In genomic region chr6:24778121-24778520, GRCh38 we compare ENCODE assay signal across 16 cellular contexts. TPM values are rescaled to one million over a fixed set of nuclear protein-coding genes. Genes with fewer than 3 reads are reported as not detected.
DNase-seq lines count a peak whose midpoint lies in the region; ATAC-seq and TF ChIP-seq lines count a peak whose summit lies in the region.
"Had no signal": no experiment of that assay in that cellular context is flagged by ENCODE, and none has a peak within 500 bp of the region (broad histone marks: within the 10 kb centered on the region; RNA-seq: fewer than 3 reads in every experiment).

No MANE protein-coding gene starts in this region.

- peaks cover 36% of the 10 kb centered on the region for H3K4me1 ChIP-seq in DOHH2 (ENCODE audit: control insufficient read depth, low read length)
- peaks cover 32% of the 10 kb centered on the region for H3K4me1 ChIP-seq in PC-3 (ENCODE audit: insufficient read depth, low read length)
- peaks cover 14% of the 10 kb centered on the region for H3K4me1 ChIP-seq in iPS-18a (ENCODE audit: control insufficient read depth, low read depth, low read length)

- no peaks in the 10 kb centered on the region for H3K9me2 ChIP-seq in DOHH2 (replicated peaks; ENCODE audit: control insufficient read depth, low read length)
- no peaks in the 10 kb centered on the region for H3K9me2 ChIP-seq in PC-3 (replicated peaks; ENCODE audit: low read length)

- peaks cover 34% of the 10 kb centered on the region for H4K20me1 ChIP-seq in DOHH2 (ENCODE audit: control insufficient read depth, insufficient read depth, low read depth, low read length)
- peaks cover 41% of the 10 kb centered on the region for H4K20me1 ChIP-seq in PC-3 (ENCODE audit: low read length)

- ATAC-seq in PC-3 (no peak), GM21423 (IDR thresholded peaks at IDR 0.05; ENCODE audit: unreplicated experiment) (no peak)
- ATAC-seq: psoas muscle; stimulated activated naive B cell treated with anti-CD40 and anti-IgM and Interleukin-4, amounts not matched to agents 10 μg/mL and 1 μg/mL and 100 μg/mL, for 72 hours had no signal

- H2AFZ ChIP-seq in PC-3 (ENCODE audit: low read length), result no peak overlapping the region

- POLR2A ChIA-PET in PC-3 (lab: Charles Lee; ENCODE audit: unreplicated experiment), result no interaction called here

- H3K27ac ChIP-seq in 22Rv1 (peak overlapping the region; percentile 75), DOHH2 (ENCODE audit: low read depth, low read length) (no peak overlapping the region), PC-3 (ENCODE audit: low read length) (no peak overlapping the region; the same call in 1 of the 2 replicates), iPS-18a (ENCODE audit: low read length) (no peak overlapping the region), caudate nucleus (ENCODE audit: low read depth, low read length) (no peak overlapping the region)
- H3K27ac ChIP-seq: psoas muscle had no signal

- intact Hi-C loops in PC-3 (cut with micrococcal nuclease), result loop anchor here (10.0 kb wide), 1 partner anchor 217 kb away; no protein-coding TSS in a partner anchor

- H3K9ac ChIP-seq in PC-3 (ENCODE audit: low read length), result peak overlapping the region; percentile 98; the same call in 1 of the 2 replicates
- no peak overlapping the region for H3K9ac ChIP-seq in iPS-18a (ENCODE audit: low read length)

- no peaks in the 10 kb centered on the region for H3K27me3 ChIP-seq in DOHH2 (ENCODE audit: control insufficient read depth, low read length)
- no peaks in the 10 kb centered on the region for H3K27me3 ChIP-seq in PC-3 (ENCODE audit: low read length)
- no peaks in the 10 kb centered on the region for H3K27me3 ChIP-seq in iPS-18a (ENCODE audit: control insufficient read depth, insufficient read depth, low read length)

- peak overlapping the region; percentile 97 for H3K4me2 ChIP-seq in DOHH2 (ENCODE audit: low read length)
- H3K4me2 ChIP-seq in PC-3 (ENCODE audit: low read length), result peak overlapping the region; percentile 93

- BruUV-seq in PC-3 (replicated peaks; lab: Mats Ljungman, UMichigan), result no TSS peak

- H3K79me2 ChIP-seq in DOHH2 (ENCODE audit: control insufficient read depth, low read length) (peaks cover 78% of the 10 kb centered on the region), PC-3 (ENCODE audit: low read length) (peaks cover 65% of the 10 kb centered on the region)

- H3F3A ChIP-seq in DOHH2 (ENCODE audit: control insufficient read depth, insufficient read depth), result peaks cover 11% of the 10 kb centered on the region
- no peaks in the 10 kb centered on the region for H3F3A ChIP-seq in PC-3 (ENCODE audit: low read length, unreplicated experiment)

- H3K36me3 ChIP-seq in DOHH2 (ENCODE audit: control insufficient read depth, low read length), result peaks cover 80% of the 10 kb centered on the region
- peaks cover 39% of the 10 kb centered on the region for H3K36me3 ChIP-seq in PC-3 (ENCODE audit: low read depth, low read length)
- peaks cover 51% of the 10 kb centered on the region for H3K36me3 ChIP-seq in iPS-18a (ENCODE audit: control insufficient read depth, low read depth, low read length)

- TF ChIP-seq CTCF in 22Rv1 (IDR thresholded peaks at IDR 0.05) (no peak), DOHH2 (IDR thresholded peaks at IDR 0.05; ENCODE audit: low read depth, low read length, poor library complexity, severe bottlenecking) (no peak), PC-3 (conservative IDR thresholded peaks at IDR 0.05; ENCODE audit: low read depth, low read length) (no peak)

- H3K4me3 ChIP-seq in DOHH2 (ENCODE audit: low read length) (peak overlapping the region; percentile 100), PC-3 (ENCODE audit: low read length) (peak overlapping the region; percentile 97), iPS-18a (ENCODE audit: low read length) (peak overlapping the region; percentile 98)
- H3K4me3 ChIP-seq: lung, psoas muscle had no signal

- CTCF ChIA-PET in PC-3 (lab: Charles Lee), result no interaction called here

- DNase-seq in PC-3, result no peak
- DNase-seq in SKM-1 treated with dmso at 0.1 percent for 144 hours (lab: John Stamatoyannopoulos, UW; ENCODE audit: unreplicated experiment), result no peak
- no peak for DNase-seq in SK-N-DZ (ENCODE audit: low spot score)
- no peak for DNase-seq in caudate nucleus (lab: John Stamatoyannopoulos, UW)
- DNase-seq: activated CD8-positive, alpha-beta memory T cell treated with anti-CD3 and anti-CD28 coated beads for 24 hours; CD4-positive, alpha-beta memory T cell; NCI-H1105 treated with DMSO at 0.1 percent for 48 hours; NCI-H524; psoas muscle; stimulated activated CD4-positive, alpha-beta T cell treated with anti-CD3 and anti-CD28 coated beads, Interleukin-2, amount 100 ng/mL, for 24 hours; stimulated activated naive B cell treated with anti-CD40 and anti-IgM and Interleukin-4, amounts not matched to agents 10 μg/mL and 1 μg/mL and 100 μg/mL, for 72 hours had no signal

- no peaks in the 10 kb centered on the region for H3K9me3 ChIP-seq in DOHH2 (ENCODE audit: control insufficient read depth, insufficient read depth, low read length)
- H3K9me3 ChIP-seq in PC-3 (ENCODE audit: low read length), result no peaks in the 10 kb centered on the region
- no peaks in the 10 kb centered on the region for H3K9me3 ChIP-seq in iPS-18a (ENCODE audit: control insufficient read depth, low read depth, low read length)
- H3K9me3 ChIP-seq: psoas muscle had no signal

RNA-seq across cellular contexts. Expression of gene GMNN, which starts 3.4 kb away (rescaled TPM):
- total RNA-seq in PC-3 (2014; rRNA removed), result 44.6 and 57.4 TPM in 2 replicates
- polyA plus RNA-seq in SK-N-DZ (2014; cell fraction: cytosol; rRNA removed), result 120 and 126 TPM in 2 replicates
- polyA plus RNA-seq in SK-N-DZ (2014; cell fraction: nucleus; rRNA removed), result 85.4 and 98.3 TPM in 2 replicates

RNA-seq across cellular contexts. Expression of gene ARMH2, which starts 20.6 kb away (rescaled TPM):
- not detected in 2 replicates for total RNA-seq in PC-3 (2014; rRNA removed)
- polyA plus RNA-seq in SK-N-DZ (2014; cell fraction: cytosol; rRNA removed), result not detected in 2 replicates
- not detected in 2 replicates for polyA plus RNA-seq in SK-N-DZ (2014; cell fraction: nucleus; rRNA removed)
- total RNA-seq: psoas muscle had no signal
- polyA plus RNA-seq: psoas muscle had no signal

RNA-seq across cellular contexts. Expression of gene C6orf62, which starts 59.2 kb away (rescaled TPM):
- total RNA-seq in PC-3 (2014; rRNA removed), result 81.8 and 91.5 TPM in 2 replicates
- 55.7 and 73.1 TPM in 2 replicates for polyA plus RNA-seq in SK-N-DZ (2014; cell fraction: cytosol; rRNA removed)
- 39.2 and 41.6 TPM in 2 replicates for polyA plus RNA-seq in SK-N-DZ (2014; cell fraction: nucleus; rRNA removed)
